ENCODE assay signal across 8 cellular contexts in the genomic region with DNA sequence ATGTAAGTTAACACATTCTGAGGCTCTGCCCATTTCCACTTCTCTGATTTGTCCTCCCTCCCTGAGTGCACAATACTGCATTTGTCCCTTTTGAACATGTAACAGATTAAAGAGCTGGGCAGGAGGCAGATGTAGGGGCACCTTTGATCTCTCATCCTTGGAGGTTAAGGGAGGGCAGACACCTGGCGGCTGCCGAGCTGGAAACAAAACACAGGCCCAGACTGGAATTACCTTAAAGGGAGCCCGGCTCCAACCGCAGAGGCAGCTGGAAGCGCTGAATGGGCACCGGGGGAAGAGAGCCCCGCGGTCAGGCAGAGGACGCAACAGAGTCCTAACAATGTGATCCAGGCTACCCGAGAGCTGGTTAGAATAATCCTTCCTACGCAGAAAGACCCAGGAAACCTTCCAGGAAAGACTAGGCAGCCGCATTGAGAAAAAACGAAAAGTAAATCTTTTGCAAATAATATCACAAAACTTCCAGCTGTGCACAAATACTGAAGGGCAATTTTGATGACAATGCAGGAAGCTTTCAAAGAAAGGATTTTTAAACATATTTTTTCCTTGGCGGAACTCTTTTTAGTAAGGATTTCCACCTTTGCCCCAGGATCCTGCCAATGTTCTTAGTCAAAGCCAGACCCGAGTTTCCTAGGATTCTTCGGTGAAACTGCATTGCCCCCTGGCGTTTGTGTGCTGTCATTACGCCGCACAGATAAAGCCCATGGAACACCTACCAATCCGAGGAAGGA.
A peak's percentile ranks its signal among the peaks of the same experiment; 100 is the strongest.
DNase-seq lines count a peak whose midpoint lies in the region; ATAC-seq and TF ChIP-seq lines count a peak whose summit lies in the region.

No MANE protein-coding gene starts in this region.

- H3K9me3 ChIP-seq in HUES6 (ENCODE audit: control insufficient read depth, insufficient read depth, low read depth, low read length) (peaks cover 14% of the 10 kb centered on the region; the same call in 1 of the 2 replicates), OCI-LY3 (ENCODE audit: insufficient read depth, low read length) (no peaks in the 10 kb centered on the region), esophagus squamous epithelium (no peaks in the 10 kb centered on the region), muscle layer of duodenum (ENCODE audit: control insufficient read depth in 1 of 2, low read length in 2 of 2) (no peaks in the 10 kb centered on the region)

- H3K79me2 ChIP-seq in OCI-LY3 (ENCODE audit: low read length), result no peaks in the 10 kb centered on the region

- H3K36me3 ChIP-seq in HUES6 (ENCODE audit: control insufficient read depth, insufficient read depth, low read length) (peaks cover 8% of the 10 kb centered on the region; the same call in 1 of the 2 replicates), OCI-LY3 (replicated peaks; ENCODE audit: low read depth, low read length) (no peaks in the 10 kb centered on the region), esophagus squamous epithelium (no peaks in the 10 kb centered on the region), muscle layer of duodenum (ENCODE audit: control insufficient read depth in 1 of 2, insufficient read depth in 2 of 2, low read length in 2 of 2) (no peaks in the 10 kb centered on the region)

- H3K27ac ChIP-seq in HUES6 (ENCODE audit: low read depth, low read length) (peak overlapping the region; percentile 91), OCI-LY3 (ENCODE audit: low read length) (0 out of 2 replicates have a peak overlapping the region, but pooled peaks have one; percentile 5), esophagus squamous epithelium (peak overlapping the region; percentile 63 to 83 (median 64)), muscle layer of duodenum (ENCODE audit: low read length) (peak overlapping the region; percentile 69)

- WGBS in esophagus squamous epithelium, 2 donors, result 4 to 6% methylated on average over 15 to 20 of the region's 20 CpGs

- peak; percentile 89 for TF ChIP-seq CTCF in GM12872 (IDR thresholded peaks at IDR 0.05; ENCODE audit: insufficient read depth, low read depth, low read length)
- peak; percentile 95 for TF ChIP-seq CTCF in OCI-LY3 (IDR thresholded peaks at IDR 0.05; ENCODE audit: low read depth, low read length)
- TF ChIP-seq CTCF in esophagus squamous epithelium (IDR thresholded peaks at IDR 0.05), result peak; percentile 74 to 98 (median 97)

- no peaks in the 10 kb centered on the region for H4K20me1 ChIP-seq in OCI-LY3 (ENCODE audit: insufficient read depth, low read length)

- intact Hi-C loops in esophagus squamous epithelium (cut with DNase I), result loop anchor here (5.0 to 10.0 kb wide), 3 partner anchors 71 to 384 kb away; a partner anchor contains a TSS

- no peak for TF ChIP-seq POLR2A in esophagus squamous epithelium (IDR thresholded peaks at IDR 0.05)

- H3K4me2 ChIP-seq in OCI-LY3 (ENCODE audit: low read length), result peak overlapping the region; percentile 89

- H3K4me3 ChIP-seq in HUES6 (ENCODE audit: low read depth, low read length) (peak overlapping the region; percentile 48), OCI-LY3 (ENCODE audit: low read length) (peak overlapping the region; percentile 71), esophagus squamous epithelium (peak overlapping the region; percentile 2 to 46 (median 28)), muscle layer of duodenum (ENCODE audit: low read depth in 1 of 2, low read length in 2 of 2) (peak overlapping the region; percentile 21 to 49)

- no peak for ATAC-seq in HG03108 (IDR thresholded peaks at IDR 0.05; ENCODE audit: unreplicated experiment)

- DNase-seq in activated T-cell treated with anti-CD3 and anti-CD28 coated beads for 48 hours (ENCODE audit: low read depth) (peak; percentile 64), esophagus squamous epithelium (lab: John Stamatoyannopoulos, UW) (peak; percentile 3)
- DNase-seq in stimulated activated CD8-positive, alpha-beta memory T cell treated with anti-CD3 and anti-CD28 coated beads, Interleukin-4, amount 100 ng/mL, for 48 hours, result peak; percentile 81

- H3K4me1 ChIP-seq in HUES6 (ENCODE audit: control insufficient read depth, insufficient read depth, low read length), result peaks cover 22% of the 10 kb centered on the region
- H3K4me1 ChIP-seq in OCI-LY3 (ENCODE audit: low read length), result peaks cover 25% of the 10 kb centered on the region
- H3K4me1 ChIP-seq in esophagus squamous epithelium, result peaks cover 4 to 18% (median 10%) of the 10 kb centered on the region in 3 donors
- peaks cover 0 to 13% of the 10 kb centered on the region in 2 donors for H3K4me1 ChIP-seq in muscle layer of duodenum (ENCODE audit: control insufficient read depth in 1 of 2, insufficient read depth in 2 of 2, low read length in 2 of 2)

- no peaks in the 10 kb centered on the region for H3K27me3 ChIP-seq in HUES6 (ENCODE audit: control insufficient read depth, insufficient read depth, low read length)
- no peaks in the 10 kb centered on the region for H3K27me3 ChIP-seq in OCI-LY3 (ENCODE audit: low read depth, low read length)
- H3K27me3 ChIP-seq in esophagus squamous epithelium, result no peaks in the 10 kb centered on the region
- H3K27me3 ChIP-seq in muscle layer of duodenum (ENCODE audit: low read depth, low read length), result no peaks in the 10 kb centered on the region

- H3K9ac ChIP-seq in HUES6 (ENCODE audit: low read length), result peak overlapping the region; percentile 77
- H3K9ac ChIP-seq in OCI-LY3 (ENCODE audit: low read length), result peak overlapping the region; percentile 52

- H2AFZ ChIP-seq in OCI-LY3 (ENCODE audit: low read depth, low read length), result peak overlapping the region; percentile 56

Comparison
In these comparisons a context has a peak if more than half of its experiments do, and no peak if none do; other contexts are left out.
1. H3K27ac ChIP-seq: peak in every context shown above with its lines; median percentile 91 in HUES6; 69 in muscle layer of duodenum; 64 in esophagus squamous epithelium; 5 in OCI-LY3.
2. DNase-seq: peak in every context shown above with its lines; median percentile 81 in stimulated activated CD8-positive, alpha-beta memory T cell treated with anti-CD3 and anti-CD28 coated beads, Interleukin-4, amount 100 ng/mL, for 48 hours; 64 in activated T-cell treated with anti-CD3 and anti-CD28 coated beads for 48 hours; 3 in esophagus squamous epithelium.